Comparison of ENCODE assay signal across 1 cellular context in the genomic region with DNA sequence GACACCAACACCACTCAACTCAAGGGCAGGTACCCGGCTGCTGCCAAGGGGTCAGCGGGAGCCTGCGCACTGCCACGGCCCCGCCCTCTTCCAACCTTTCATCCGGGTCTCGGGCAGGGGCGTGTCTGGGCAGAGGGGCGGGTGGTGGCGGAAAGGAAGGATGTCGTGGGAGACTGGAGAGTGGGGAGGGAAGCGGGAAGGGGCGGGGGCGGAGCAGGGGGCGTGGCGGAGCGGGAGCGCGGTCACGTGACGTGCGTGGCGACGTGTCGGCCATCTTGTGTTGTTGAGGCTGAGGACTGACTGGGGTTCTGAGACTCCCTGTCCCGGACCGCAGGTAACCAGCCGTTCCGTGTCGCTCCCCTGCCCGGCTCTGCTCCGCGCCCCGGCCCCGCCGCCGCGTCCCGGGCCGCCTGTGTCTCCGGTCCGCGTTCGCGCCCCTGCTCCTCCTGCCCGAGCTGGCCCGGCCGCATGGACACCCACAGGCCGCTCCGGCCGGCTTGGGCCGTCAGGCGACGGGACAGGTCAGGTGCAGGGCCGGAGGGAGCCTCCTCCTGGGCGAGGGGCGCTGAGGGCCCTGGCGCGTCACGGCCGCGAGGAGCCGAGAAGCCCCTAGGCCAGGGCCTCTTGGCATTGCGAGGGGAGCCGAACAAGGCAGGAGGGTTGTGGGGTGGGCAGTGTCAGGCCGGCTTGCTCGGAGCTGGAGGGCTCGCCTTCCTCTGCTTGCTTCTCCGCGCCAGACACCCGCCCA.
TF ChIP-seq lines count a peak whose summit lies in the region.

GIGYF2 (plus strand) TSS at position 273 of the 748 bp plus-strand sequence. CDS start 37,867 bp downstream, outside the sequence.

TF ChIP-seq in IMR-90, 13 proteins besides CTCF, POLR2A, EP300 and RAD21:
- TF ChIP-seq MXI1 (IDR thresholded peaks at IDR 0.05; ENCODE audit: borderline replicate concordance, low read depth, low read length) (peak; percentile 57; the same call in 1 of the 2 replicates), MAFK (IDR thresholded peaks at IDR 0.05; ENCODE audit: low read depth, low read length) (no peak), SMC3 (IDR thresholded peaks at IDR 0.05; ENCODE audit: low read depth, low read length) (no peak), RFX5 (IDR thresholded peaks at IDR 0.05; ENCODE audit: low read depth, low read length) (no peak), CHD1 (IDR thresholded peaks at IDR 0.05; ENCODE audit: low read depth, low read length) (no peak), FOS (IDR thresholded peaks at IDR 0.05; ENCODE audit: low read depth, low read length) (no peak), CEBPB (IDR thresholded peaks at IDR 0.05; ENCODE audit: low read depth, low read length) (no peak), RCOR1 (IDR thresholded peaks at IDR 0.05; ENCODE audit: insufficient replicate concordance, low read length) (no peak), BHLHE40 (IDR thresholded peaks at IDR 0.05; ENCODE audit: low read depth, low read length) (peak; percentile 71), MAZ (IDR thresholded peaks at IDR 0.05; ENCODE audit: borderline replicate concordance, low read depth, low read length) (peak; percentile 87; the same call in 1 of the 2 replicates)
- TF ChIP-seq, protein P1, sequence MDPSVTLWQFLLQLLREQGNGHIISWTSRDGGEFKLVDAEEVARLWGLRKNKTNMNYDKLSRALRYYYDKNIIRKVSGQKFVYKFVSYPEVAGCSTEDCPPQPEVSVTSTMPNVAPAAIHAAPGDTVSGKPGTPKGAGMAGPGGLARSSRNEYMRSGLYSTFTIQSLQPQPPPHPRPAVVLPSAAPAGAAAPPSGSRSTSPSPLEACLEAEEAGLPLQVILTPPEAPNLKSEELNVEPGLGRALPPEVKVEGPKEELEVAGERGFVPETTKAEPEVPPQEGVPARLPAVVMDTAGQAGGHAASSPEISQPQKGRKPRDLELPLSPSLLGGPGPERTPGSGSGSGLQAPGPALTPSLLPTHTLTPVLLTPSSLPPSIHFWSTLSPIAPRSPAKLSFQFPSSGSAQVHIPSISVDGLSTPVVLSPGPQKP (IDR thresholded peaks at IDR 0.05; ENCODE audit: borderline replicate concordance, low read depth, low read length) = no peak
- TF ChIP-seq, protein P2, sequence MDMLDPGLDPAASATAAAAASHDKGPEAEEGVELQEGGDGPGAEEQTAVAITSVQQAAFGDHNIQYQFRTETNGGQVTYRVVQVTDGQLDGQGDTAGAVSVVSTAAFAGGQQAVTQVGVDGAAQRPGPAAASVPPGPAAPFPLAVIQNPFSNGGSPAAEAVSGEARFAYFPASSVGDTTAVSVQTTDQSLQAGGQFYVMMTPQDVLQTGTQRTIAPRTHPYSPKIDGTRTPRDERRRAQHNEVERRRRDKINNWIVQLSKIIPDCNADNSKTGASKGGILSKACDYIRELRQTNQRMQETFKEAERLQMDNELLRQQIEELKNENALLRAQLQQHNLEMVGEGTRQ (IDR thresholded peaks at IDR 0.05; ENCODE audit: low read depth, low read length) = peak; percentile 94
